ENCODE assay signal across 1 cellular context in genomic region chr14:31943861-31944255, GRCh38.
TF ChIP-seq lines count a peak whose summit lies in the region.

No MANE protein-coding gene starts in this region.

TF ChIP-seq in HepG2, 621 proteins besides CTCF, POLR2A, EP300 and RAD21 (continued from another document and continues in another):
- TF ChIP-seq KIAA2018 (CRISPR knock-in tag; IDR thresholded peaks at IDR 0.05; ENCODE audit: borderline replicate concordance) (no peak), ARID4A (CRISPR knock-in tag; IDR thresholded peaks at IDR 0.05; ENCODE audit: borderline replicate concordance) (no peak), KDM1A (CRISPR knock-in tag; IDR thresholded peaks at IDR 0.05) (no peak), ZNF644 (CRISPR knock-in tag; IDR thresholded peaks at IDR 0.05; ENCODE audit: low read depth) (no peak), HNF1B (CRISPR knock-in tag; IDR thresholded peaks at IDR 0.05) (no peak), MEIS2 (CRISPR knock-in tag; IDR thresholded peaks at IDR 0.05) (no peak), ONECUT2 (CRISPR knock-in tag; IDR thresholded peaks at IDR 0.05) (no peak), ATAD3A (CRISPR knock-in tag; IDR thresholded peaks at IDR 0.05) (peak; percentile 50; the same call in 1 of the 2 replicates), SALL1 (CRISPR knock-in tag; IDR thresholded peaks at IDR 0.05) (no peak), ZFP36L2 (CRISPR knock-in tag; IDR thresholded peaks at IDR 0.05) (no peak), THRA (CRISPR knock-in tag; IDR thresholded peaks at IDR 0.05; ENCODE audit: borderline replicate concordance) (no peak), ZNF576 (CRISPR knock-in tag; IDR thresholded peaks at IDR 0.05) (no peak), ZNF790 (CRISPR knock-in tag; IDR thresholded peaks at IDR 0.05; ENCODE audit: borderline replicate concordance) (peak; percentile 57; the same call in 1 of the 2 replicates), ZHX2 (IDR thresholded peaks at IDR 0.05; ENCODE audit: low read depth) (no peak), ZHX2 (CRISPR knock-in tag; IDR thresholded peaks at IDR 0.05; ENCODE audit: borderline replicate concordance) (no peak), ZMYM2 (CRISPR knock-in tag; IDR thresholded peaks at IDR 0.05) (no peak), ZSCAN21 (CRISPR knock-in tag; IDR thresholded peaks at IDR 0.05; ENCODE audit: borderline replicate concordance) (no peak), ELF1 (CRISPR knock-in tag; IDR thresholded peaks at IDR 0.05) (no peak), ZNF691 (CRISPR knock-in tag; IDR thresholded peaks at IDR 0.05; ENCODE audit: borderline replicate concordance, low read depth) (no peak), YY1 (IDR thresholded peaks at IDR 0.05; ENCODE audit: insufficient read depth, insufficient replicate concordance, low read depth, low read length) (no peak), SIX1 (CRISPR knock-in tag; IDR thresholded peaks at IDR 0.05; ENCODE audit: borderline replicate concordance) (no peak), CAMTA2 (CRISPR knock-in tag; IDR thresholded peaks at IDR 0.05; ENCODE audit: borderline replicate concordance) (no peak), REPIN1 (CRISPR knock-in tag; IDR thresholded peaks at IDR 0.05; ENCODE audit: borderline replicate concordance, low read depth) (no peak)
